Comparison of ENCODE assay signal across 8 cellular contexts in genomic region chr1:24932284-24932683, GRCh38. TPM values are rescaled to one million over a fixed set of nuclear protein-coding genes. Genes with fewer than 3 reads are reported as not detected.
A peak's percentile ranks its signal among the peaks of the same experiment; 100 is the strongest.
DNase-seq lines count a peak whose midpoint lies in the region; ATAC-seq and TF ChIP-seq lines count a peak whose summit lies in the region.

No MANE protein-coding gene starts in this region.

- DNase-seq in GM10248 (ENCODE audit: extremely low spot score) (peak; percentile 81), NCI-H1105 (lab: John Stamatoyannopoulos, UW) (peak; percentile 43), esophagus muscularis mucosa (ENCODE audit: extremely low spot score) (no peak), osteoblast (ENCODE audit: insufficient read length, low spot score, missing footprints) (peak; percentile 98), GM19240 (ENCODE audit: insufficient read length, low spot score) (no peak)
- peak; percentile 70 for DNase-seq in activated CD8-positive, alpha-beta memory T cell treated with anti-CD3 and anti-CD28 coated beads, Interleukin-2, amount 10 ng/mL, durations not matched to agents 7 days and 5 days

- H3K9me3 ChIP-seq in esophagus muscularis mucosa = no peaks in the 10 kb centered on the region
- H3K9me3 ChIP-seq in osteoblast (ENCODE audit: low read depth, low read length) = no peaks in the 10 kb centered on the region

- peaks cover 0 to 92% (median 69%) of the 10 kb centered on the region in 4 donors for H3K27me3 ChIP-seq in esophagus muscularis mucosa
- peaks cover 7% of the 10 kb centered on the region for H3K27me3 ChIP-seq in osteoblast (ENCODE audit: insufficient read depth, low read length)

- no peaks in the 10 kb centered on the region for H3K27me3 Mint-ChIP-seq in activated CD8-positive, alpha-beta memory T cell treated with anti-CD3 and anti-CD28 coated beads, Interleukin-2, amount 10 ng/mL, durations not matched to agents 7 days and 5 days

- no peaks in the 10 kb centered on the region for H3K9me3 Mint-ChIP-seq in activated CD8-positive, alpha-beta memory T cell treated with anti-CD3 and anti-CD28 coated beads, Interleukin-2, amount 10 ng/mL, durations not matched to agents 7 days and 5 days (ENCODE audit: low read depth)

- TF ChIP-seq POLR2A in esophagus muscularis mucosa (IDR thresholded peaks at IDR 0.05; ENCODE audit: low read depth) = no peak

- POLR2A ChIA-PET in GM10248 (lab: Yijun Ruan, JAX) = no interaction called here

- peaks cover 70% of the 10 kb centered on the region for H3K36me3 Mint-ChIP-seq in activated CD8-positive, alpha-beta memory T cell treated with anti-CD3 and anti-CD28 coated beads, Interleukin-2, amount 10 ng/mL, durations not matched to agents 7 days and 5 days

- intact Hi-C loops in esophagus muscularis mucosa (cut with DNase I) = loop anchor here (10.0 kb wide), 2 partner anchors 163 to 273 kb away; no protein-coding TSS in a partner anchor

- H3K36me3 ChIP-seq in esophagus muscularis mucosa (no peaks in the 10 kb centered on the region), osteoblast (ENCODE audit: insufficient read depth, low read length) (no peaks in the 10 kb centered on the region)

- peak; percentile 86 for TF ChIP-seq CTCF in GM10248 (IDR thresholded peaks at IDR 0.05; ENCODE audit: control extremely low read depth, extremely low read depth, low read depth, missing control alignments)
- peak; percentile 47 to 89 (median 67) for TF ChIP-seq CTCF in esophagus muscularis mucosa (IDR thresholded peaks at IDR 0.05)
- peak; percentile 23 for TF ChIP-seq CTCF in osteoblast (IDR thresholded peaks at IDR 0.05; ENCODE audit: extremely low read depth, low read depth, low read length)

- H4K20me1 ChIP-seq in osteoblast (ENCODE audit: insufficient read depth, low read length) = peaks cover 13% of the 10 kb centered on the region

- peak overlapping the region; percentile 74 for H3K4me3 Mint-ChIP-seq in activated CD8-positive, alpha-beta memory T cell treated with anti-CD3 and anti-CD28 coated beads, Interleukin-2, amount 10 ng/mL, durations not matched to agents 7 days and 5 days

- TF ChIP-seq EP300 in esophagus muscularis mucosa (IDR thresholded peaks at IDR 0.05) = no peak

- H3K27ac ChIP-seq in esophagus muscularis mucosa (replicated peaks in 1 of 4) (no peak overlapping the region), osteoblast (ENCODE audit: low read depth, low read length) (no peak overlapping the region)

- no peak overlapping the region for H2AFZ ChIP-seq in osteoblast (ENCODE audit: low read length)

- peak; percentile 20 for ATAC-seq in activated CD8-positive, alpha-beta memory T cell treated with anti-CD3 and anti-CD28 coated beads, Interleukin-2, amount 10 ng/mL, durations not matched to agents 7 days and 5 days
- ATAC-seq in HG03175 (IDR thresholded peaks at IDR 0.05; ENCODE audit: unreplicated experiment) (no peak), GM18520 (IDR thresholded peaks at IDR 0.05; ENCODE audit: unreplicated experiment) (no peak)

- peaks cover 19 to 48% (median 42%) of the 10 kb centered on the region in 4 donors for H3K4me1 ChIP-seq in esophagus muscularis mucosa
- H3K4me1 ChIP-seq in osteoblast (ENCODE audit: insufficient read depth, low read length) = no peaks in the 10 kb centered on the region

- peaks cover 71% of the 10 kb centered on the region for H3K4me1 Mint-ChIP-seq in activated CD8-positive, alpha-beta memory T cell treated with anti-CD3 and anti-CD28 coated beads, Interleukin-2, amount 10 ng/mL, durations not matched to agents 7 days and 5 days

- peak overlapping the region; percentile 32 to 44 (median 34) for H3K4me3 ChIP-seq in esophagus muscularis mucosa
- no peak overlapping the region for H3K4me3 ChIP-seq in osteoblast (ENCODE audit: insufficient read depth, low read length)

- no peaks in the 10 kb centered on the region for H3K79me2 ChIP-seq in osteoblast (ENCODE audit: insufficient read depth, low read length)

- WGBS in esophagus muscularis mucosa = 13% methylated on average over 14 of the region's 34 CpGs

- peak overlapping the region; percentile 32 for H3K4me2 ChIP-seq in osteoblast (ENCODE audit: insufficient read depth, low read length)

- CTCF ChIA-PET in GM10248 (lab: Yijun Ruan, JAX) = interaction anchor here (0.7 to 3.2 kb wide), 24 partner anchors 8 to 294 kb away, joined by 3 to 45 read pairs (median 4); no protein-coding TSS in a partner anchor
- CTCF ChIA-PET in activated CD8-positive, alpha-beta memory T cell treated with anti-CD3 and anti-CD28 coated beads, Interleukin-2, amount 10 ng/mL, durations not matched to agents 7 days and 5 days (lab: Charles Lee) = interaction anchor here (0.9 to 14.7 kb wide), 17 partner anchors 9 to 187 kb away, joined by 3 to 114 read pairs (median 4); partner anchors contain the start of gene CLIC4

- peak overlapping the region; percentile 83 for H3K27ac Mint-ChIP-seq in activated CD8-positive, alpha-beta memory T cell treated with anti-CD3 and anti-CD28 coated beads, Interleukin-2, amount 10 ng/mL, durations not matched to agents 7 days and 5 days

RNA-seq across cellular contexts. Expression of gene RUNX3, which starts 2.2 kb away (rescaled TPM):
- 100 to 1,000 TPM; 224 to 246 TPM for total RNA-seq in activated CD8-positive, alpha-beta memory T cell treated with anti-CD3 and anti-CD28 coated beads, Interleukin-2, amount 10 ng/mL, durations not matched to agents 7 days and 5 days
- 1 to 10 TPM in 3 of 4 donors, under 1 TPM in 1; 0.91 to 4.4 (median 2.3) TPM for total RNA-seq in esophagus muscularis mucosa
- 1.8 and 3.6 TPM in 2 replicates for total RNA-seq in osteoblast

Comparison
In these comparisons a context has a peak if more than half of its experiments do, and no peak if none do; other contexts are left out.
1. DNase-seq: peak in GM10248 (single experiment), NCI-H1105 (single experiment), activated CD8-positive, alpha-beta memory T cell treated with anti-CD3 and anti-CD28 coated beads, Interleukin-2, amount 10 ng/mL, durations not matched to agents 7 days and 5 days (single experiment) and osteoblast (single experiment); none in esophagus muscularis mucosa (single experiment) and GM19240 (single experiment).
2. CTCF ChIP-seq: peak in every context shown above with its lines; median percentile 86 in GM10248; 67 in esophagus muscularis mucosa; 23 in osteoblast.
3. RNA of gene RUNX3, which starts 2.2 kb away (total RNA-seq): 224 to 246 TPM in activated CD8-positive, alpha-beta memory T cell treated with anti-CD3 and anti-CD28 coated beads, Interleukin-2, amount 10 ng/mL, durations not matched to agents 7 days and 5 days; 1.8 to 3.6 TPM in osteoblast and 0.91 to 4.4 TPM in esophagus muscularis mucosa; every median in the first group is over 10 times any median in the second.